ENCODE assay signal across 8 cellular contexts in the genomic region with DNA sequence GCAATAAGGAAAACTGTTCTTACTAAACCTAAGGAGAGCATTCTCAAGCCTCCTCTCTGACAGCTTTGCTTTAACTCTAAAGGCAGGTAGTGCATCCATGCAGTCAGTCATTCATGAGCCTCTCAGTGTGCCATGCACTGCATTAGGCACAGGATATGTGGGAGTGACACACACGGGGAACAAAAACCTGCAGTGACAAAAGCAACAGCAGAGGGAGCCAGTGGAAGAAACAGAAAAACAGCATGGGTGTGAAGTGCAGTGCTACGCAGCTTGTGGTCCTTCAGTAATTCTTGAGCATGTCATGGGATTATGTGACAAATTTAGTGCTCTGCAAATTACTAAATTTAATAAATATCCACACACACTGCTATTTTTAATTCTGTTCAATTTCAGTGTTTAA.
A peak's percentile ranks its signal among the peaks of the same experiment; 100 is the strongest.
DNase-seq lines count a peak whose midpoint lies in the region; ATAC-seq and TF ChIP-seq lines count a peak whose summit lies in the region.

No MANE protein-coding gene starts in this region.

- no peak for ATAC-seq in HG02610 (IDR thresholded peaks at IDR 0.05; ENCODE audit: unreplicated experiment)

- H3K36me3 Mint-ChIP-seq in HFFc6 (ENCODE audit: low read depth): no peaks in the 10 kb centered on the region

- TF ChIP-seq CTCF in HFFc6 (IDR thresholded peaks at IDR 0.05) (peak; percentile 76), astrocyte of the cerebellum (IDR thresholded peaks at IDR 0.05; ENCODE audit: low read depth, low read length, missing control alignments) (peak; percentile 71)

- no peaks in the 10 kb centered on the region for H3K4me1 Mint-ChIP-seq in HFFc6 (ENCODE audit: low read depth)

- no peak overlapping the region for H3K4me3 ChIP-seq in astrocyte of the cerebellum (ENCODE audit: low read depth, low read length)

- H3K27me3 Mint-ChIP-seq in HFFc6 (ENCODE audit: insufficient read depth): no peaks in the 10 kb centered on the region

- in situ Hi-C loops in astrocyte of the cerebellum (cut with HindIII; ENCODE audit: low sequenced_read_pairs): no loop called here

- no peak overlapping the region for H3K4me3 Mint-ChIP-seq in HFFc6

- no peaks in the 10 kb centered on the region for H3K9me3 Mint-ChIP-seq in HFFc6

- DNase-seq in NCI-H1417 (lab: John Stamatoyannopoulos, UW) (peak; percentile 31 to 82 (median 68)), NCI-H1417 treated with DMSO at 0.1 percent for 48 hours (lab: John Stamatoyannopoulos, UW) (no peak), HFFc6 (peak; percentile 4), NCI-H748 treated with DMSO at 0.1 percent for 48 hours (lab: John Stamatoyannopoulos, UW) (peak; percentile 34), astrocyte of the cerebellum (ENCODE audit: low read depth) (peak; percentile 19), iris pigment epithelial cell (ENCODE audit: low read depth) (peak; percentile 34), superior temporal gyrus (ENCODE audit: extremely low spot score) (peak; percentile 90)

- no peak overlapping the region for H3K27ac Mint-ChIP-seq in HFFc6
